ENCODE assay signal across 1 cellular context in the genomic region with DNA sequence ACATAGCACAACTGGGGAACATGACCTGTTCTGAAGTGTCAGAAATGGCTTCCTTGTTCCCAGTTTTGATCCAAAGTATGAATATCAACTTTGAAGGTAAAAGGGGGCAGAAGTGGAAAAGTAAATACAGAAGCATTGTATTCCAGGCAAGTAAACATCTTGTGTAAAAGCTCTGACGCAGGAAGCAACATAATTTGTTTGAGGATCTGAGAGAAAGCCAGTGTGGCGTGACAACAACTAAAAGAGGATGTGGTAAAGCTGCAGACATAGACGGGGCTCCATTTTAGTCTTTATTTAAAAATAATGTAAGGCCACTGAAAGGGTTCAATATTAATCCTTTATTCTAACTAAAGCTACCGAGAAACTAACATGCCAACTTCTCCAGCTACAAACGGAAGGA.
A peak's percentile ranks its signal among the peaks of the same experiment; 100 is the strongest.
TF ChIP-seq lines count a peak whose summit lies in the region.

No MANE protein-coding gene starts in this region.

TF ChIP-seq in GM12878, 131 proteins besides CTCF, POLR2A, EP300 and RAD21 (continued from another document and continues in another):
- TF ChIP-seq, protein P1, sequence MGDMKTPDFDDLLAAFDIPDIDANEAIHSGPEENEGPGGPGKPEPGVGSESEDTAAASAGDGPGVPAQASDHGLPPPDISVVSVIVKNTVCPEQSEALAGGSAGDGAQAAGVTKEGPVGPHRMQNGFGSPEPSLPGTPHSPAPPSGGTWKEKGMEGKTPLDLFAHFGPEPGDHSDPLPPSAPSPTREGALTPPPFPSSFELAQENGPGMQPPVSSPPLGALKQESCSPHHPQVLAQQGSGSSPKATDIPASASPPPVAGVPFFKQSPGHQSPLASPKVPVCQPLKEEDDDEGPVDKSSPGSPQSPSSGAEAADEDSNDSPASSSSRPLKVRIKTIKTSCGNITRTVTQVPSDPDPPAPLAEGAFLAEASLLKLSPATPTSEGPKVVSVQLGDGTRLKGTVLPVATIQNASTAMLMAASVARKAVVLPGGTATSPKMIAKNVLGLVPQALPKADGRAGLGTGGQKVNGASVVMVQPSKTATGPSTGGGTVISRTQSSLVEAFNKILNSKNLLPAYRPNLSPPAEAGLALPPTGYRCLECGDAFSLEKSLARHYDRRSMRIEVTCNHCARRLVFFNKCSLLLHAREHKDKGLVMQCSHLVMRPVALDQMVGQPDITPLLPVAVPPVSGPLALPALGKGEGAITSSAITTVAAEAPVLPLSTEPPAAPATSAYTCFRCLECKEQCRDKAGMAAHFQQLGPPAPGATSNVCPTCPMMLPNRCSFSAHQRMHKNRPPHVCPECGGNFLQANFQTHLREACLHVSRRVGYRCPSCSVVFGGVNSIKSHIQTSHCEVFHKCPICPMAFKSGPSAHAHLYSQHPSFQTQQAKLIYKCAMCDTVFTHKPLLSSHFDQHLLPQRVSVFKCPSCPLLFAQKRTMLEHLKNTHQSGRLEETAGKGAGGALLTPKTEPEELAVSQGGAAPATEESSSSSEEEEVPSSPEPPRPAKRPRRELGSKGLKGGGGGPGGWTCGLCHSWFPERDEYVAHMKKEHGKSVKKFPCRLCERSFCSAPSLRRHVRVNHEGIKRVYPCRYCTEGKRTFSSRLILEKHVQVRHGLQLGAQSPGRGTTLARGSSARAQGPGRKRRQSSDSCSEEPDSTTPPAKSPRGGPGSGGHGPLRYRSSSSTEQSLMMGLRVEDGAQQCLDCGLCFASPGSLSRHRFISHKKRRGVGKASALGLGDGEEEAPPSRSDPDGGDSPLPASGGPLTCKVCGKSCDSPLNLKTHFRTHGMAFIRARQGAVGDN (IDR thresholded peaks at IDR 0.05): no peak
- TF ChIP-seq, protein P2, sequence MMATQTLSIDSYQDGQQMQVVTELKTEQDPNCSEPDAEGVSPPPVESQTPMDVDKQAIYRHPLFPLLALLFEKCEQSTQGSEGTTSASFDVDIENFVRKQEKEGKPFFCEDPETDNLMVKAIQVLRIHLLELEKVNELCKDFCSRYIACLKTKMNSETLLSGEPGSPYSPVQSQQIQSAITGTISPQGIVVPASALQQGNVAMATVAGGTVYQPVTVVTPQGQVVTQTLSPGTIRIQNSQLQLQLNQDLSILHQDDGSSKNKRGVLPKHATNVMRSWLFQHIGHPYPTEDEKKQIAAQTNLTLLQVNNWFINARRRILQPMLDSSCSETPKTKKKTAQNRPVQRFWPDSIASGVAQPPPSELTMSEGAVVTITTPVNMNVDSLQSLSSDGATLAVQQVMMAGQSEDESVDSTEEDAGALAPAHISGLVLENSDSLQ (IDR thresholded peaks at IDR 0.05): no peak
- TF ChIP-seq POLR2AphosphoS5 (IDR thresholded peaks at IDR 0.05; ENCODE audit: low read length): no peak
- TF ChIP-seq PAX8 (IDR thresholded peaks at IDR 0.05): no peak
- TF ChIP-seq JUNB (IDR thresholded peaks at IDR 0.05): no peak
- 0 out of 2 replicates have a peak, but pooled peaks have one; percentile 31 for TF ChIP-seq MTA3 (IDR thresholded peaks at IDR 0.05; ENCODE audit: borderline replicate concordance, low read length)
- TF ChIP-seq CBX5 (IDR thresholded peaks at IDR 0.05; ENCODE audit: low read depth): peak; percentile 80; the same call in 1 of the 2 replicates
- TF ChIP-seq IKZF1 (conservative IDR thresholded peaks at IDR 0.05): peak; percentile 83
- no peak for TF ChIP-seq HDAC6 (IDR thresholded peaks at IDR 0.05; ENCODE audit: unreplicated experiment)
- TF ChIP-seq CREB1 (IDR thresholded peaks at IDR 0.05; ENCODE audit: low read depth): peak; percentile 76
- no peak for TF ChIP-seq TCF7 (IDR thresholded peaks at IDR 0.05; ENCODE audit: borderline replicate concordance)
- no peak for TF ChIP-seq KLF5 (IDR thresholded peaks at IDR 0.05; ENCODE audit: partially characterized antibody)
- TF ChIP-seq ZNF274 (IDR thresholded peaks at IDR 0.05; ENCODE audit: insufficient read depth, insufficient read length): no peak
- TF ChIP-seq FOS (IDR thresholded peaks at IDR 0.05; ENCODE audit: borderline replicate concordance, extremely low read depth, insufficient read length): no peak
- TF ChIP-seq, protein P3, sequence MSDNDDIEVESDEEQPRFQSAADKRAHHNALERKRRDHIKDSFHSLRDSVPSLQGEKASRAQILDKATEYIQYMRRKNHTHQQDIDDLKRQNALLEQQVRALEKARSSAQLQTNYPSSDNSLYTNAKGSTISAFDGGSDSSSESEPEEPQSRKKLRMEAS (IDR thresholded peaks at IDR 0.05; ENCODE audit: low read depth, low read length): no peak
- TF ChIP-seq, protein P4, sequence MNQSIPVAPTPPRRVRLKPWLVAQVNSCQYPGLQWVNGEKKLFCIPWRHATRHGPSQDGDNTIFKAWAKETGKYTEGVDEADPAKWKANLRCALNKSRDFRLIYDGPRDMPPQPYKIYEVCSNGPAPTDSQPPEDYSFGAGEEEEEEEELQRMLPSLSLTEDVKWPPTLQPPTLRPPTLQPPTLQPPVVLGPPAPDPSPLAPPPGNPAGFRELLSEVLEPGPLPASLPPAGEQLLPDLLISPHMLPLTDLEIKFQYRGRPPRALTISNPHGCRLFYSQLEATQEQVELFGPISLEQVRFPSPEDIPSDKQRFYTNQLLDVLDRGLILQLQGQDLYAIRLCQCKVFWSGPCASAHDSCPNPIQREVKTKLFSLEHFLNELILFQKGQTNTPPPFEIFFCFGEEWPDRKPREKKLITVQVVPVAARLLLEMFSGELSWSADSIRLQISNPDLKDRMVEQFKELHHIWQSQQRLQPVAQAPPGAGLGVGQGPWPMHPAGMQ (IDR thresholded peaks at IDR 0.05; ENCODE audit: borderline replicate concordance): no peak
- no peak for TF ChIP-seq PML (IDR thresholded peaks at IDR 0.05; ENCODE audit: low read length)
- no peak for TF ChIP-seq HDAC2 (IDR thresholded peaks at IDR 0.05)
- TF ChIP-seq, protein P5, sequence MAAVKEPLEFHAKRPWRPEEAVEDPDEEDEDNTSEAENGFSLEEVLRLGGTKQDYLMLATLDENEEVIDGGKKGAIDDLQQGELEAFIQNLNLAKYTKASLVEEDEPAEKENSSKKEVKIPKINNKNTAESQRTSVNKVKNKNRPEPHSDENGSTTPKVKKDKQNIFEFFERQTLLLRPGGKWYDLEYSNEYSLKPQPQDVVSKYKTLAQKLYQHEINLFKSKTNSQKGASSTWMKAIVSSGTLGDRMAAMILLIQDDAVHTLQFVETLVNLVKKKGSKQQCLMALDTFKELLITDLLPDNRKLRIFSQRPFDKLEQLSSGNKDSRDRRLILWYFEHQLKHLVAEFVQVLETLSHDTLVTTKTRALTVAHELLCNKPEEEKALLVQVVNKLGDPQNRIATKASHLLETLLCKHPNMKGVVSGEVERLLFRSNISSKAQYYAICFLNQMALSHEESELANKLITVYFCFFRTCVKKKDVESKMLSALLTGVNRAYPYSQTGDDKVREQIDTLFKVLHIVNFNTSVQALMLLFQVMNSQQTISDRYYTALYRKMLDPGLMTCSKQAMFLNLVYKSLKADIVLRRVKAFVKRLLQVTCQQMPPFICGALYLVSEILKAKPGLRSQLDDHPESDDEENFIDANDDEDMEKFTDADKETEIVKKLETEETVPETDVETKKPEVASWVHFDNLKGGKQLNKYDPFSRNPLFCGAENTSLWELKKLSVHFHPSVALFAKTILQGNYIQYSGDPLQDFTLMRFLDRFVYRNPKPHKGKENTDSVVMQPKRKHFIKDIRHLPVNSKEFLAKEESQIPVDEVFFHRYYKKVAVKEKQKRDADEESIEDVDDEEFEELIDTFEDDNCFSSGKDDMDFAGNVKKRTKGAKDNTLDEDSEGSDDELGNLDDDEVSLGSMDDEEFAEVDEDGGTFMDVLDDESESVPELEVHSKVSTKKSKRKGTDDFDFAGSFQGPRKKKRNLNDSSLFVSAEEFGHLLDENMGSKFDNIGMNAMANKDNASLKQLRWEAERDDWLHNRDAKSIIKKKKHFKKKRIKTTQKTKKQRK (IDR thresholded peaks at IDR 0.05; ENCODE audit: low read depth, low read length): no peak
- no peak for TF ChIP-seq TARDBP (IDR thresholded peaks at IDR 0.05; ENCODE audit: borderline replicate concordance)
- TF ChIP-seq MEF2B (IDR thresholded peaks at IDR 0.05; ENCODE audit: partially characterized antibody, poor library complexity, severe bottlenecking): peak; percentile 66
- TF ChIP-seq, protein P6, sequence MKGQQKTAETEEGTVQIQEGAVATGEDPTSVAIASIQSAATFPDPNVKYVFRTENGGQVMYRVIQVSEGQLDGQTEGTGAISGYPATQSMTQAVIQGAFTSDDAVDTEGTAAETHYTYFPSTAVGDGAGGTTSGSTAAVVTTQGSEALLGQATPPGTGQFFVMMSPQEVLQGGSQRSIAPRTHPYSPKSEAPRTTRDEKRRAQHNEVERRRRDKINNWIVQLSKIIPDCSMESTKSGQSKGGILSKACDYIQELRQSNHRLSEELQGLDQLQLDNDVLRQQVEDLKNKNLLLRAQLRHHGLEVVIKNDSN (IDR thresholded peaks at IDR 0.05; ENCODE audit: borderline replicate concordance, extremely low read length, insufficient read depth, low read depth, low read length): no peak
- TF ChIP-seq TAF1 (IDR thresholded peaks at IDR 0.05; ENCODE audit: borderline replicate concordance, low read depth, low read length): no peak
- no peak for TF ChIP-seq LARP7 (IDR thresholded peaks at IDR 0.05)
- no peak for TF ChIP-seq SUPT20H (IDR thresholded peaks at IDR 0.05; ENCODE audit: borderline replicate concordance, control insufficient read depth, low read depth, low read length)
- TF ChIP-seq CHD4 (IDR thresholded peaks at IDR 0.05): no peak
- TF ChIP-seq, protein P7, sequence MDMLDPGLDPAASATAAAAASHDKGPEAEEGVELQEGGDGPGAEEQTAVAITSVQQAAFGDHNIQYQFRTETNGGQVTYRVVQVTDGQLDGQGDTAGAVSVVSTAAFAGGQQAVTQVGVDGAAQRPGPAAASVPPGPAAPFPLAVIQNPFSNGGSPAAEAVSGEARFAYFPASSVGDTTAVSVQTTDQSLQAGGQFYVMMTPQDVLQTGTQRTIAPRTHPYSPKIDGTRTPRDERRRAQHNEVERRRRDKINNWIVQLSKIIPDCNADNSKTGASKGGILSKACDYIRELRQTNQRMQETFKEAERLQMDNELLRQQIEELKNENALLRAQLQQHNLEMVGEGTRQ (IDR thresholded peaks at IDR 0.05; ENCODE audit: borderline replicate concordance, low read depth, low read length): no peak
- peak; percentile 94 for TF ChIP-seq DPF2 (IDR thresholded peaks at IDR 0.05)
- TF ChIP-seq KDM1A (IDR thresholded peaks at IDR 0.05; ENCODE audit: borderline replicate concordance): no peak
- TF ChIP-seq BMI1 (IDR thresholded peaks at IDR 0.05; ENCODE audit: borderline replicate concordance): peak; percentile 49; the same call in 1 of the 2 replicates
- no peak for TF ChIP-seq TCF3 (IDR thresholded peaks at IDR 0.05; ENCODE audit: borderline replicate concordance, insufficient read depth, low read depth, low read length)
- no peak for TF ChIP-seq ESRRA (IDR thresholded peaks at IDR 0.05; ENCODE audit: low read length)
- TF ChIP-seq FOXK2 (IDR thresholded peaks at IDR 0.05): no peak; the same call in 1 of the 2 replicates
- peak; percentile 76; the same call in 1 of the 3 replicates for TF ChIP-seq POU2F2 (IDR thresholded peaks at IDR 0.05; ENCODE audit: borderline replicate concordance, low read depth, low read length)
- TF ChIP-seq TCF12 (IDR thresholded peaks at IDR 0.05; ENCODE audit: low read depth, low read length): no peak
- TF ChIP-seq, protein P8, sequence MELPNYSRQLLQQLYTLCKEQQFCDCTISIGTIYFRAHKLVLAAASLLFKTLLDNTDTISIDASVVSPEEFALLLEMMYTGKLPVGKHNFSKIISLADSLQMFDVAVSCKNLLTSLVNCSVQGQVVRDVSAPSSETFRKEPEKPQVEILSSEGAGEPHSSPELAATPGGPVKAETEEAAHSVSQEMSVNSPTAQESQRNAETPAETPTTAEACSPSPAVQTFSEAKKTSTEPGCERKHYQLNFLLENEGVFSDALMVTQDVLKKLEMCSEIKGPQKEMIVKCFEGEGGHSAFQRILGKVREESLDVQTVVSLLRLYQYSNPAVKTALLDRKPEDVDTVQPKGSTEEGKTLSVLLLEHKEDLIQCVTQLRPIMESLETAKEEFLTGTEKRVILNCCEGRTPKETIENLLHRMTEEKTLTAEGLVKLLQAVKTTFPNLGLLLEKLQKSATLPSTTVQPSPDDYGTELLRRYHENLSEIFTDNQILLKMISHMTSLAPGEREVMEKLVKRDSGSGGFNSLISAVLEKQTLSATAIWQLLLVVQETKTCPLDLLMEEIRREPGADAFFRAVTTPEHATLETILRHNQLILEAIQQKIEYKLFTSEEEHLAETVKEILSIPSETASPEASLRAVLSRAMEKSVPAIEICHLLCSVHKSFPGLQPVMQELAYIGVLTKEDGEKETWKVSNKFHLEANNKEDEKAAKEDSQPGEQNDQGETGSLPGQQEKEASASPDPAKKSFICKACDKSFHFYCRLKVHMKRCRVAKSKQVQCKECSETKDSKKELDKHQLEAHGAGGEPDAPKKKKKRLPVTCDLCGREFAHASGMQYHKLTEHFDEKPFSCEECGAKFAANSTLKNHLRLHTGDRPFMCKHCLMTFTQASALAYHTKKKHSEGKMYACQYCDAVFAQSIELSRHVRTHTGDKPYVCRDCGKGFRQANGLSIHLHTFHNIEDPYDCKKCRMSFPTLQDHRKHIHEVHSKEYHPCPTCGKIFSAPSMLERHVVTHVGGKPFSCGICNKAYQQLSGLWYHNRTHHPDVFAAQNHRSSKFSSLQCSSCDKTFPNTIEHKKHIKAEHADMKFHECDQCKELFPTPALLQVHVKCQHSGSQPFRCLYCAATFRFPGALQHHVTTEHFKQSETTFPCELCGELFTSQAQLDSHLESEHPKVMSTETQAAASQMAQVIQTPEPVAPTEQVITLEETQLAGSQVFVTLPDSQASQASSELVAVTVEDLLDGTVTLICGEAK (IDR thresholded peaks at IDR 0.05; ENCODE audit: borderline replicate concordance): peak; percentile 71; the same call in 1 of the 2 replicates
- TF ChIP-seq, protein P9, sequence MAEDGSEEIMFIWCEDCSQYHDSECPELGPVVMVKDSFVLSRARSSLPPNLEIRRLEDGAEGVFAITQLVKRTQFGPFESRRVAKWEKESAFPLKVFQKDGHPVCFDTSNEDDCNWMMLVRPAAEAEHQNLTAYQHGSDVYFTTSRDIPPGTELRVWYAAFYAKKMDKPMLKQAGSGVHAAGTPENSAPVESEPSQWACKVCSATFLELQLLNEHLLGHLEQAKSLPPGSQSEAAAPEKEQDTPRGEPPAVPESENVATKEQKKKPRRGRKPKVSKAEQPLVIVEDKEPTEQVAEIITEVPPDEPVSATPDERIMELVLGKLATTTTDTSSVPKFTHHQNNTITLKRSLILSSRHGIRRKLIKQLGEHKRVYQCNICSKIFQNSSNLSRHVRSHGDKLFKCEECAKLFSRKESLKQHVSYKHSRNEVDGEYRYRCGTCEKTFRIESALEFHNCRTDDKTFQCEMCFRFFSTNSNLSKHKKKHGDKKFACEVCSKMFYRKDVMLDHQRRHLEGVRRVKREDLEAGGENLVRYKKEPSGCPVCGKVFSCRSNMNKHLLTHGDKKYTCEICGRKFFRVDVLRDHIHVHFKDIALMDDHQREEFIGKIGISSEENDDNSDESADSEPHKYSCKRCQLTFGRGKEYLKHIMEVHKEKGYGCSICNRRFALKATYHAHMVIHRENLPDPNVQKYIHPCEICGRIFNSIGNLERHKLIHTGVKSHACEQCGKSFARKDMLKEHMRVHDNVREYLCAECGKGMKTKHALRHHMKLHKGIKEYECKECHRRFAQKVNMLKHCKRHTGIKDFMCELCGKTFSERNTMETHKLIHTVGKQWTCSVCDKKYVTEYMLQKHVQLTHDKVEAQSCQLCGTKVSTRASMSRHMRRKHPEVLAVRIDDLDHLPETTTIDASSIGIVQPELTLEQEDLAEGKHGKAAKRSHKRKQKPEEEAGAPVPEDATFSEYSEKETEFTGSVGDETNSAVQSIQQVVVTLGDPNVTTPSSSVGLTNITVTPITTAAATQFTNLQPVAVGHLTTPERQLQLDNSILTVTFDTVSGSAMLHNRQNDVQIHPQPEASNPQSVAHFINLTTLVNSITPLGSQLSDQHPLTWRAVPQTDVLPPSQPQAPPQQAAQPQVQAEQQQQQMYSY (CRISPR knock-in tag; IDR thresholded peaks at IDR 0.05): no peak
- no peak for TF ChIP-seq NR2C1 (IDR thresholded peaks at IDR 0.05)
- no peak for TF ChIP-seq WRNIP1 (IDR thresholded peaks at IDR 0.05; ENCODE audit: borderline replicate concordance, low read depth, low read length)
- TF ChIP-seq IRF4 (IDR thresholded peaks at IDR 0.05; ENCODE audit: low read depth, low read length): peak; percentile 55; the same call in 1 of the 2 replicates
- no peak for TF ChIP-seq SRF (IDR thresholded peaks at IDR 0.05; ENCODE audit: low read depth in 2 of 2, low read length in 2 of 2)
